In the genomic region with DNA sequence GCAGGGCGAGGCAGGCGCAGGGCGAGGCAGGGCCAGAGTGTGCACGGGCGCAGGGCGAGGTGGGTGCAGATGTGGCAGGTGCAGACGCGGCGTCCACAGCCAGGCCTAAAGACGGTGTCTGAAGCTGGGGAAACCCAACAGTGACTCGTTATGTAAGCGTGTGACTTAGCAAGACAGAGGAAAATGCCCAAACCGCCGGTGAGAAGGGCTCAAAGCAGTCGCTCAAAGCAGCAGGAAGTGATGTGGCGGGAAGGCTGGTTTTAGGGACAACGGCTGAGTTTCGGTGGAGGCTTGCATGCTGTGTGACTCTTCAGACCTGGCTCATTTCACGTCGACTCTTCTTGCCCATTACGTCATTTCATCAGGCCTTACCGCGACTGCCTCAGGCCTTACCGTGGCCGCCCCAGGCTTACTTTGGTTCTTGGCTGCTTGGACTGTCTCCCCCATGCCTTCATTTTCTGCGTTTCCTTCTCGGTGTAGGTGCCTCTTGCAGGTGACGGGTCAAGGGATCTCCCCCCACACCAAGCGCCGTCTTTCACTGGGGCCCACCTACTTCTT, we compare ENCODE assay signal across 8 cellular contexts. TPM values are rescaled to one million over a fixed set of nuclear protein-coding genes. Genes with fewer than 3 reads are reported as not detected.
DNase-seq lines count a peak whose midpoint lies in the region; ATAC-seq and TF ChIP-seq lines count a peak whose summit lies in the region.

No MANE protein-coding gene starts in this region.

- no peaks in the 10 kb centered on the region for H3K4me1 ChIP-seq in foreskin keratinocyte

- no peak for TF ChIP-seq CTCF in foreskin keratinocyte (conservative IDR thresholded peaks at IDR 0.05)

- H3K27me3 ChIP-seq in foreskin keratinocyte = peaks cover 25% of the 10 kb centered on the region

- DNase-seq in EL = peak; percentile 77
- DNase-seq in Jurkat, Clone E6-1 (ENCODE audit: low read depth, low spot score) = peak; percentile 98
- peak; percentile 85 to 91 for DNase-seq in activated CD4-positive, alpha-beta T cell treated with anti-CD3 and anti-CD28 coated beads, Interleukin-2, amount 50 U/mL, for 48 hours
- DNase-seq in foreskin keratinocyte = no peak
- DNase-seq in stimulated activated CD8-positive, alpha-beta memory T cell treated with anti-CD3 and anti-CD28 coated beads, Interleukin-4, amount 100 ng/mL, for 48 hours = peak; percentile 87
- DNase-seq in left lobe of liver (ENCODE audit: low spot score) = no peak
- no peak for DNase-seq in T1000 (lab: John Stamatoyannopoulos, UW)

- H3K4me3 ChIP-seq in Jurkat, Clone E6-1 (ENCODE audit: low read length) = peak overlapping the region; percentile 64

- ATAC-seq in GM21447 (IDR thresholded peaks at IDR 0.05; ENCODE audit: unreplicated experiment) = peak; percentile 90
- peak; percentile 23 for ATAC-seq in foreskin keratinocyte
- no peak for ATAC-seq in left lobe of liver

- no peak overlapping the region for H3K27ac ChIP-seq in foreskin keratinocyte

RNA-seq across cellular contexts. Expression of gene EXOC3, which starts 50.5 kb away (rescaled TPM):
- 62.2 TPM for polyA plus RNA-seq in Jurkat, Clone E6-1 (2012; ENCODE audit: insufficient read depth, insufficient read length)
- 22.0 and 23.1 TPM in 2 replicates for total RNA-seq in foreskin keratinocyte
- 15.3 and 16.1 TPM in 2 replicates for polyA plus RNA-seq in foreskin keratinocyte
- total RNA-seq in left lobe of liver = 25.7 TPM

Comparison
In these comparisons a context has a peak if more than half of its experiments do, and no peak if none do; other contexts are left out.
1. DNase-seq: peak in EL (single experiment), Jurkat, Clone E6-1 (single experiment), activated CD4-positive, alpha-beta T cell treated with anti-CD3 and anti-CD28 coated beads, Interleukin-2, amount 50 U/mL, for 48 hours (2 of 2) and stimulated activated CD8-positive, alpha-beta memory T cell treated with anti-CD3 and anti-CD28 coated beads, Interleukin-4, amount 100 ng/mL, for 48 hours (single experiment); none in foreskin keratinocyte (0 of 2), left lobe of liver (single experiment) and T1000 (single experiment).